ENCODE assay signal across 14 cellular contexts in genomic region chr1:227998374-227999055, GRCh38. TPM values are rescaled to one million over a fixed set of nuclear protein-coding genes. Genes with fewer than 3 reads are reported as not detected.
DNase-seq lines count a peak whose midpoint lies in the region; ATAC-seq and TF ChIP-seq lines count a peak whose summit lies in the region.
"Had no signal": no experiment of that assay in that cellular context is flagged by ENCODE, and none has a peak within 500 bp of the region (broad histone marks: within the 10 kb centered on the region; RNA-seq: fewer than 3 reads in every experiment).

No MANE protein-coding gene starts in this region.

- CTCF ChIA-PET in activated CD8-positive, alpha-beta memory T cell treated with anti-CD3 and anti-CD28 coated beads, Interleukin-2, amount 10 ng/mL, durations not matched to agents 7 days and 5 days (lab: Charles Lee): interaction anchor here (1.1 to 2.1 kb wide), 8 partner anchors 11 to 515 kb away, joined by 3 to 7 read pairs (median 4); no protein-coding TSS in a partner anchor
- CTCF ChIA-PET in MCF 10A (lab: Yijun Ruan, JAX): interaction anchor here (0.5 to 4.9 kb wide), 54 partner anchors 9 to 550 kb away, joined by 3 to 87 read pairs (median 6); partner anchors contain the start of genes ARF1, IBA57 and MRPL55

- no TSS peak for BruUV-seq in MCF 10A (replicated peaks; lab: Mats Ljungman, UMichigan)

- TF ChIP-seq CTCF in CD14-positive monocyte (IDR thresholded peaks at IDR 0.05) (no peak), MCF 10A (IDR thresholded peaks at IDR 0.05; ENCODE audit: unreplicated experiment) (no peak)

- no peaks in the 10 kb centered on the region for H3K36me3 Mint-ChIP-seq in activated CD8-positive, alpha-beta memory T cell treated with anti-CD3 and anti-CD28 coated beads, Interleukin-2, amount 10 ng/mL, durations not matched to agents 7 days and 5 days
- no peaks in the 10 kb centered on the region for H3K36me3 Mint-ChIP-seq in CD14-positive monocyte
- peaks cover under 1% of the 10 kb centered on the region for H3K36me3 Mint-ChIP-seq in MCF 10A (ENCODE audit: insufficient read depth, unreplicated experiment)
- H3K36me3 Mint-ChIP-seq: CD8-positive, alpha-beta T cell had no signal

- DNase-seq in activated CD8-positive, alpha-beta memory T cell treated with anti-CD3 and anti-CD28 coated beads, Interleukin-2, amount 10 ng/mL, durations not matched to agents 7 days and 5 days: peak; percentile 26
- no peak for DNase-seq in activated CD8-positive, alpha-beta memory T cell treated with anti-CD3 and anti-CD28 coated beads for 24 hours
- peak; percentile 37 for DNase-seq in CD14-positive monocyte (ENCODE audit: low spot score)
- peak; percentile 18 for DNase-seq in left lobe of liver (ENCODE audit: low spot score)
- DNase-seq in sciatic nerve (ENCODE audit: low spot score): peak; percentile 4
- DNase-seq in MCF 10A (ENCODE audit: unreplicated experiment): no peak
- DNase-seq: NCI-H2029 treated with DMSO at 0.1 percent for 48 hours had no signal

- peaks cover 13% of the 10 kb centered on the region for H3K9me3 Mint-ChIP-seq in activated CD8-positive, alpha-beta memory T cell treated with anti-CD3 and anti-CD28 coated beads, Interleukin-2, amount 10 ng/mL, durations not matched to agents 7 days and 5 days (ENCODE audit: low read depth)
- H3K9me3 Mint-ChIP-seq in CD14-positive monocyte (peaks cover 6 to 21% (median 13%) of the 10 kb centered on the region in 7 donors), MCF 10A (ENCODE audit: unreplicated experiment) (peaks cover 17% of the 10 kb centered on the region)

- no peak overlapping the region for H3K4me3 Mint-ChIP-seq in activated CD8-positive, alpha-beta memory T cell treated with anti-CD3 and anti-CD28 coated beads, Interleukin-2, amount 10 ng/mL, durations not matched to agents 7 days and 5 days
- H3K4me3 Mint-ChIP-seq in CD14-positive monocyte (no peak overlapping the region), MCF 10A (ENCODE audit: unreplicated experiment) (no peak overlapping the region)
- H3K4me3 Mint-ChIP-seq: CD8-positive, alpha-beta T cell had no signal

- H3K4me1 Mint-ChIP-seq in activated CD8-positive, alpha-beta memory T cell treated with anti-CD3 and anti-CD28 coated beads, Interleukin-2, amount 10 ng/mL, durations not matched to agents 7 days and 5 days: no peaks in the 10 kb centered on the region
- H3K4me1 Mint-ChIP-seq in CD14-positive monocyte (no peaks in the 10 kb centered on the region), MCF 10A (ENCODE audit: insufficient read depth, unreplicated experiment) (peaks cover 14% of the 10 kb centered on the region)

- H3K27me3 Mint-ChIP-seq in activated CD8-positive, alpha-beta memory T cell treated with anti-CD3 and anti-CD28 coated beads, Interleukin-2, amount 10 ng/mL, durations not matched to agents 7 days and 5 days: peaks cover 27% of the 10 kb centered on the region
- peaks cover 6 to 24% (median 12%) of the 10 kb centered on the region in 3 donors for H3K27me3 Mint-ChIP-seq in CD14-positive monocyte (ENCODE audit: low read depth in 3 of 3)
- H3K27me3 Mint-ChIP-seq in MCF 10A (ENCODE audit: insufficient read depth, unreplicated experiment): no peaks in the 10 kb centered on the region

- H3K27ac Mint-ChIP-seq in activated CD8-positive, alpha-beta memory T cell treated with anti-CD3 and anti-CD28 coated beads, Interleukin-2, amount 10 ng/mL, durations not matched to agents 7 days and 5 days: no peak overlapping the region
- H3K27ac Mint-ChIP-seq in CD14-positive monocyte: no peak overlapping the region
- H3K27ac Mint-ChIP-seq in MCF 10A (ENCODE audit: low read depth, unreplicated experiment): no peak overlapping the region
- H3K27ac Mint-ChIP-seq: CD8-positive, alpha-beta T cell had no signal

- POLR2A ChIA-PET in MCF 10A (lab: Yijun Ruan, JAX): interaction anchor here (0.7 to 12.0 kb wide), 17 partner anchors 15 to 459 kb away, joined by 3 to 114 read pairs (median 4); partner anchors contain the start of genes ARF1, IBA57 and MRPL55

- no peak for ATAC-seq in activated CD8-positive, alpha-beta memory T cell treated with anti-CD3 and anti-CD28 coated beads, Interleukin-2, amount 10 ng/mL, durations not matched to agents 7 days and 5 days
- no peak for ATAC-seq in left lobe of liver
- no peak for ATAC-seq in sciatic nerve
- no peak for ATAC-seq in HG02588 (IDR thresholded peaks at IDR 0.05; ENCODE audit: unreplicated experiment)
- ATAC-seq in GM21423 (IDR thresholded peaks at IDR 0.05; ENCODE audit: unreplicated experiment): no peak

- intact Hi-C loops in CD14-positive monocyte (cut with micrococcal nuclease) (loop anchor here in 1 of 2 donors (5.0 to 10.0 kb wide), 2 partner anchors 136 to 514 kb away; no protein-coding TSS in a partner anchor), sciatic nerve (cut with DNase I) (no loop called here), MCF 10A (cut with micrococcal nuclease) (loop anchor here (1.0 to 10.0 kb wide), 9 partner anchors 76 to 517 kb away; a partner anchor contains a TSS)

RNA-seq across cellular contexts. Expression of gene WNT3A, which starts 8.3 kb away (rescaled TPM):
- not detected for total RNA-seq in activated CD8-positive, alpha-beta memory T cell treated with anti-CD3 and anti-CD28 coated beads, Interleukin-2, amount 10 ng/mL, durations not matched to agents 7 days and 5 days
- polyA plus RNA-seq in CD14-positive monocyte: not detected
- total RNA-seq in left lobe of liver: not detected
- not detected for total RNA-seq in sciatic nerve
- 0.10 TPM in 1 of 2 replicates, not detected in the other for total RNA-seq in MCF 10A (2022)
- total RNA-seq: G401, IMR-90, OCI-LY7, SJSA1 had no signal
- polyA plus RNA-seq: IMR-90 had no signal

RNA-seq across cellular contexts. Expression of gene WNT9A, which starts 50.8 kb away (rescaled TPM):
- total RNA-seq in activated CD8-positive, alpha-beta memory T cell treated with anti-CD3 and anti-CD28 coated beads, Interleukin-2, amount 10 ng/mL, durations not matched to agents 7 days and 5 days: under 1 TPM; 0.30 to 0.50 TPM
- not detected for polyA plus RNA-seq in CD14-positive monocyte
- total RNA-seq in left lobe of liver (0.05 TPM), sciatic nerve (11.4 TPM), MCF 10A (2022) (2.6 and 6.6 TPM in 2 replicates)
- total RNA-seq: CD8-positive, alpha-beta T cell; OCI-LY7 had no signal

Comparison
In these comparisons a context has a peak if more than half of its experiments do, and no peak if none do; other contexts are left out.
1. DNase-seq: peak in activated CD8-positive, alpha-beta memory T cell treated with anti-CD3 and anti-CD28 coated beads, Interleukin-2, amount 10 ng/mL, durations not matched to agents 7 days and 5 days (single experiment), CD14-positive monocyte (single experiment), left lobe of liver (single experiment) and sciatic nerve (single experiment); none in activated CD8-positive, alpha-beta memory T cell treated with anti-CD3 and anti-CD28 coated beads for 24 hours (single experiment) and MCF 10A (single experiment).